Comparison of ENCODE assay signal across 8 cellular contexts in the genomic region with DNA sequence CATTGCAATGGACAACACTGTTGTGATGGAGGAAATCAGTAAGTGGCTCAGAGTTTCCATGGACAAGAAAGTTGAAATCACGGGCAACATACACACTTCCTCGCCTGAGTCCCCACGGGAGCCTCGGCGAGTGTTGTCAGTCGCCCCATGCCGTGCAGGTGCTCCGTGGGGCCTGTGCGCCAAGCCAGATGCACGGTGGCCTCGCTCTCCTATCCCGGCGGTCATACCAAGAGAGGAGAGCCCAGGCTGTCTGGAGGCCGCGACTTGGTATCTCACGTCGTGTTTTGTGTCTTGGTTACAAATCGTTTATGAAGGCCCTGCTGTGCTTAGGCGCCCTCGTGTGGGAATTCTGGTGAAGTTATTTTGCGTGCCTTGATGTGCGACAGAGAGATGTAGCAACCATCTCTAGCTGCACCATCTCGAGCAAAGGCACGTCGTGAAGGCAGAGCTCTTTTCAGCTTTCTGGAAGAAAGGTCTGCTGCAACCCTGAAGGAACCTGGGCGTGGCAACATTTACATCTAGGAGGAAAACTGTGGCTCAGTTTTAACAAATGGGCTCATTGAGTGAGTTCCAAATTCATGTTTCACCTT. TPM values are rescaled to one million over a fixed set of nuclear protein-coding genes. Genes with fewer than 3 reads are reported as not detected.
DNase-seq lines count a peak whose midpoint lies in the region; ATAC-seq, FAIRE-seq and TF ChIP-seq lines count a peak whose summit lies in the region.

No MANE protein-coding gene starts in this region.

- intact Hi-C loops in GM12878 (cut with micrococcal nuclease; ENCODE audit: unreplicated experiment): no loop called here

- SMC1A ChIA-PET in GM12878 (lab: Charles Lee; ENCODE audit: uncharacterized antibody, unreplicated experiment): interaction anchor here (1.1 to 2.2 kb wide), 5 partner anchors 12 to 441 kb away, joined by 3 to 6 read pairs (median 3); no protein-coding TSS in a partner anchor

- H3K4me3 ChIP-seq in HFF-Myc (replicated peaks; ENCODE audit: low read depth, low read length) (no peak overlapping the region), GM12878 (no peak overlapping the region)

- BruUV-seq in GM12878 (replicated peaks; lab: Mats Ljungman, UMichigan): no TSS peak

- no peak overlapping the region for H2AFZ ChIP-seq in GM12878 (ENCODE audit: control insufficient read depth, low read depth, low read length)

- no peaks in the 10 kb centered on the region for H3K9me3 ChIP-seq in GM12878 (replicated peaks; ENCODE audit: control insufficient read depth, insufficient read depth, low read length)

- TF ChIP-seq CTCF in HFF-Myc (IDR thresholded peaks at IDR 0.05; ENCODE audit: low read depth, low read length, missing control alignments) (peak; percentile 70), GM12878 (IDR thresholded peaks at IDR 0.05 in 2 of 3, conservative IDR thresholded peaks at IDR 0.05 in 1 of 3; ENCODE audit: control insufficient read depth in 2 of 3, extremely low read depth in 1 of 3, insufficient read depth in 1 of 3, low read depth in 3 of 3, low read length in 3 of 3) (peak; percentile 52 to 62 (median 55))

- RAD21 ChIA-PET in GM12878 (lab: Charles Lee; ENCODE audit: unreplicated experiment): interaction anchor here (0.7 to 1.7 kb wide), 3 partner anchors 219 to 581 kb away, joined by 3 to 5 read pairs (median 3); no protein-coding TSS in a partner anchor

- H3K4me2 ChIP-seq in GM12878 (ENCODE audit: control insufficient read depth, insufficient read depth): no peak overlapping the region

- H3K4me1 ChIP-seq in GM12878 (ENCODE audit: control insufficient read depth, insufficient read depth, low read length): no peaks in the 10 kb centered on the region

- ATAC-seq in GM12878: peak; percentile 74
- no peak for ATAC-seq in HG03460 (IDR thresholded peaks at IDR 0.05; ENCODE audit: unreplicated experiment)

- in situ Hi-C loops in GM12878 (cut with MboI): loop anchor here (10.0 kb wide), 1 partner anchor 804 kb away; no protein-coding TSS in a partner anchor

- no peak overlapping the region for H3K9ac ChIP-seq in GM12878 (ENCODE audit: control insufficient read depth, insufficient read depth, low read length)

- H3K36me3 ChIP-seq in GM12878 (ENCODE audit: control insufficient read depth in 2 of 2, insufficient read depth in 2 of 2, low read length in 1 of 2): peaks cover 12 to 32% of the 10 kb centered on the region in 2 experiments; a peak in 3 of 4 replicates

- no peak; the same call in 1 of the 2 replicates for TF ChIP-seq POLR2A in GM12878 (IDR thresholded peaks at IDR 0.05; ENCODE audit: low read depth, low read length)

- no peak for TF ChIP-seq EP300 in GM12878 (IDR thresholded peaks at IDR 0.05; ENCODE audit: borderline replicate concordance in 1 of 2, control insufficient read depth in 1 of 2, low read depth in 2 of 2, low read length in 2 of 2)

- CTCF ChIA-PET in GM12878 (lab: Yijun Ruan, JAX): interaction anchor here (0.7 to 2.1 kb wide), 8 partner anchors 11 to 440 kb away, joined by 3 to 7 read pairs (median 4); no protein-coding TSS in a partner anchor

- no peaks in the 10 kb centered on the region for H4K20me1 ChIP-seq in GM12878 (ENCODE audit: control insufficient read depth, insufficient read depth)

- FAIRE-seq in RCC 7860 (lab: Jason Lieb, UNC) (no peak), GM12878 (lab: Jason Lieb, UNC) (peak; percentile 88), GM19239 (lab: Jason Lieb, UNC) (no peak)

- 92% methylated on average over 26 of the region's 26 CpGs for WGBS in GM12878 (ENCODE audit: insufficient coverage, insufficient replicate concordance, low lambda C conversion rate, missing lambda C conversion rate)

- H3K27ac ChIP-seq in GM12878 (ENCODE audit: control insufficient read depth, insufficient read depth): no peak overlapping the region

- no peaks in the 10 kb centered on the region for H3K79me2 ChIP-seq in GM12878 (ENCODE audit: control insufficient read depth, insufficient read depth, low read length)

- H3K27me3 ChIP-seq in GM12878 (replicated peaks in 1 of 2; ENCODE audit: control insufficient read depth in 2 of 2, insufficient read depth in 2 of 2, low read length in 1 of 2): no peaks in the 10 kb centered on the region

- DNase-seq in CD1c-positive myeloid dendritic cell (ENCODE audit: extremely low spot score): peak; percentile 43
- peak; percentile 43 for DNase-seq in HFF-Myc (ENCODE audit: extremely low read depth, low read depth)
- peak; percentile 15 for DNase-seq in RCC 7860 (ENCODE audit: low spot score)
- no peak for DNase-seq in GM12878 (ENCODE audit: low read depth, low spot score)
- DNase-seq in iris pigment epithelial cell (ENCODE audit: low read depth): peak; percentile 81
- DNase-seq in stimulated activated CD4-positive, alpha-beta T cell treated with anti-CD3 and anti-CD28 coated beads, Interleukin-15, amount 100 ng/mL, for 24 hours: peak; percentile 53
- no peak for DNase-seq in GM19239 (ENCODE audit: insufficient read length, low spot score)

- POLR2A ChIA-PET in GM12878 (lab: Charles Lee): interaction anchor here (1.4 kb wide), 1 partner anchor 75 kb away, joined by 3 read pairs; the partner anchor contains the start of gene D2HGDH

- peak; percentile 70 for TF ChIP-seq RAD21 in GM12878 (IDR thresholded peaks at IDR 0.05; ENCODE audit: insufficient read depth, low read depth, low read length)

RNA-seq across cellular contexts. Expression of gene ATG4B, which starts 21.8 kb away (rescaled TPM):
- 143 and 171 TPM in 2 replicates for total RNA-seq in GM12878 (2013; cell fraction: nucleolus; rRNA removed)
- 59.6 and 76.2 TPM in 2 replicates for total RNA-seq in GM12878 (2014; rRNA removed)
- total RNA-seq in GM12878 (2014; rRNA removed; fragmentation: Illumina TruSeq; extraction: Trizol): 29.2 and 36.7 TPM in 2 replicates
- 61.0 and 69.2 TPM in 2 replicates for total RNA-seq in GM12878 (2021)
- 34.4 TPM for polyA plus RNA-seq in GM12878 (2011; ENCODE audit: low read depth)
- 45.8 and 84.1 TPM in 2 replicates for polyA plus RNA-seq in GM12878 (2011; rRNA removed)
- polyA plus RNA-seq in GM12878 (2011; cell fraction: cytosol; rRNA removed): 77.3 and 96.6 TPM in 2 replicates
- 512 and 516 TPM in 2 replicates for polyA plus RNA-seq in GM12878 (2011; cell fraction: nucleus; rRNA removed)
- polyA plus RNA-seq in GM12878 (2012): 52.9 and 59.3 TPM in 2 replicates
- polyA plus RNA-seq in GM12878 (2014; fragmentation: Illumina TruSeq; extraction: Trizol): 35.9 and 60.7 TPM in 2 replicates
- polyA plus RNA-seq in GM12878 (2014; fragmentation: Nextera tagmentation; extraction: Ambion mirVana): 1 to 10 TPM; 5.8 to 9.3 TPM
- 70.7 and 75.3 TPM in 2 replicates for polyA plus RNA-seq in GM12878 (2014; rRNA removed)
- polyA plus RNA-seq in GM12878 (2016; fragmentation: Nextera tagmentation; extraction: Ambion mirVana): 10 to 100 TPM; 73.2 to 76.1 TPM
- polyA minus RNA-seq in GM12878 (2011; rRNA and poly(A)+ RNA removed): 71.2 and 80.3 TPM in 2 replicates
- 28.2 and 28.9 TPM in 2 replicates for polyA minus RNA-seq in GM12878 (2011; cell fraction: cytosol; rRNA and poly(A)+ RNA removed)
- polyA minus RNA-seq in GM12878 (2011; cell fraction: nucleus; rRNA and poly(A)+ RNA removed): 68.9 and 96.3 TPM in 2 replicates

RNA-seq across cellular contexts. Expression of gene THAP4, which starts 22.3 kb away (rescaled TPM):
- 27.7 and 29.9 TPM in 2 replicates for total RNA-seq in GM12878 (2013; cell fraction: nucleolus; rRNA removed)
- total RNA-seq in GM12878 (2014; rRNA removed) (54.1 and 67.7 TPM in 2 replicates), GM12878 (2014; rRNA removed; fragmentation: Illumina TruSeq; extraction: Trizol) (33.4 and 40.5 TPM in 2 replicates), GM12878 (2021) (54.5 and 55.0 TPM in 2 replicates)
- polyA plus RNA-seq in GM12878 (2011; ENCODE audit: low read depth): 24.1 TPM
- polyA plus RNA-seq in GM12878 (2011; rRNA removed) (12.2 and 31.2 TPM in 2 replicates), GM12878 (2014; fragmentation: Illumina TruSeq; extraction: Trizol) (5.8 and 32.0 TPM in 2 replicates), GM12878 (2014; fragmentation: Nextera tagmentation; extraction: Ambion mirVana) (10 to 100 TPM; 12.9 to 22.7 TPM), GM12878 (2014; rRNA removed) (63.6 and 68.8 TPM in 2 replicates), GM12878 (2016; fragmentation: Nextera tagmentation; extraction: Ambion mirVana) (10 to 100 TPM; 48.5 to 49.3 TPM)
- 42.6 and 55.7 TPM in 2 replicates for polyA plus RNA-seq in GM12878 (2011; cell fraction: cytosol; rRNA removed)
- 29.3 and 37.3 TPM in 2 replicates for polyA plus RNA-seq in GM12878 (2011; cell fraction: nucleus; rRNA removed)
- 33.3 and 37.8 TPM in 2 replicates for polyA plus RNA-seq in GM12878 (2012)
- 32.8 and 41.6 TPM in 2 replicates for polyA minus RNA-seq in GM12878 (2011; rRNA and poly(A)+ RNA removed)
- polyA minus RNA-seq in GM12878 (2011; cell fraction: cytosol; rRNA and poly(A)+ RNA removed): 20.6 and 22.6 TPM in 2 replicates
- 8.9 and 17.8 TPM in 2 replicates for polyA minus RNA-seq in GM12878 (2011; cell fraction: nucleus; rRNA and poly(A)+ RNA removed)

RNA-seq across cellular contexts. Expression of gene DTYMK, which starts 27.4 kb away (rescaled TPM):
- total RNA-seq in GM12878 (2013; cell fraction: nucleolus; rRNA removed): 39.4 and 41.5 TPM in 2 replicates
- total RNA-seq in GM12878 (2014; rRNA removed) (75.7 and 80.5 TPM in 2 replicates), GM12878 (2014; rRNA removed; fragmentation: Illumina TruSeq; extraction: Trizol) (40.7 and 43.5 TPM in 2 replicates), GM12878 (2021) (80.5 and 82.4 TPM in 2 replicates)
- 17.2 TPM for polyA plus RNA-seq in GM12878 (2011; ENCODE audit: low read depth)
- polyA plus RNA-seq in GM12878 (2011; rRNA removed) (42.8 and 54.3 TPM in 2 replicates), GM12878 (2014; fragmentation: Illumina TruSeq; extraction: Trizol) (13.1 and 33.4 TPM in 2 replicates), GM12878 (2014; fragmentation: Nextera tagmentation; extraction: Ambion mirVana) (10 to 100 TPM in 1 of 2 experiments, 1 to 10 TPM in 1; 7.0 to 20.5 TPM), GM12878 (2014; rRNA removed) (64.4 and 72.1 TPM in 2 replicates), GM12878 (2016; fragmentation: Nextera tagmentation; extraction: Ambion mirVana) (100 to 1,000 TPM; 220 TPM)
- 74.4 and 85.1 TPM in 2 replicates for polyA plus RNA-seq in GM12878 (2011; cell fraction: cytosol; rRNA removed)
- 60.3 and 64.3 TPM in 2 replicates for polyA plus RNA-seq in GM12878 (2011; cell fraction: nucleus; rRNA removed)
- polyA plus RNA-seq in GM12878 (2012): 30.3 and 35.9 TPM in 2 replicates
- polyA minus RNA-seq in GM12878 (2011; rRNA and poly(A)+ RNA removed): 14.6 and 20.0 TPM in 2 replicates
- 12.0 and 17.3 TPM in 2 replicates for polyA minus RNA-seq in GM12878 (2011; cell fraction: cytosol; rRNA and poly(A)+ RNA removed)
- 10.8 and 17.8 TPM in 2 replicates for polyA minus RNA-seq in GM12878 (2011; cell fraction: nucleus; rRNA and poly(A)+ RNA removed)

RNA-seq across cellular contexts. Expression of gene ING5, which starts 42.6 kb away (rescaled TPM):
- 64.2 and 75.2 TPM in 2 replicates for total RNA-seq in GM12878 (2013; cell fraction: nucleolus; rRNA removed)
- total RNA-seq in GM12878 (2014; rRNA removed): 30.2 and 35.6 TPM in 2 replicates
- 29.5 and 29.8 TPM in 2 replicates for total RNA-seq in GM12878 (2014; rRNA removed; fragmentation: Illumina TruSeq; extraction: Trizol)
- total RNA-seq in GM12878 (2021): 27.2 and 34.6 TPM in 2 replicates
- polyA plus RNA-seq in GM12878 (2011; ENCODE audit: low read depth): 10.8 TPM
- 31.4 and 34.9 TPM in 2 replicates for polyA plus RNA-seq in GM12878 (2011; rRNA removed)
- 36.6 and 49.2 TPM in 2 replicates for polyA plus RNA-seq in GM12878 (2011; cell fraction: cytosol; rRNA removed)
- polyA plus RNA-seq in GM12878 (2011; cell fraction: nucleus; rRNA removed): 78.3 and 86.2 TPM in 2 replicates
- 20.3 and 30.8 TPM in 2 replicates for polyA plus RNA-seq in GM12878 (2012)
- 24.6 TPM in 2 replicates for polyA plus RNA-seq in GM12878 (2014; fragmentation: Illumina TruSeq; extraction: Trizol)
- polyA plus RNA-seq in GM12878 (2014; fragmentation: Nextera tagmentation; extraction: Ambion mirVana): 10 to 100 TPM in 1 of 2 experiments, 1 to 10 TPM in 1; 10.0 to 13.2 TPM
- polyA plus RNA-seq in GM12878 (2014; rRNA removed): 46.1 and 60.1 TPM in 2 replicates
- 10 to 100 TPM; 16.9 to 19.3 TPM for polyA plus RNA-seq in GM12878 (2016; fragmentation: Nextera tagmentation; extraction: Ambion mirVana)
- polyA minus RNA-seq in GM12878 (2011; rRNA and poly(A)+ RNA removed): 25.3 and 35.7 TPM in 2 replicates
- polyA minus RNA-seq in GM12878 (2011; cell fraction: cytosol; rRNA and poly(A)+ RNA removed): 9.9 and 14.3 TPM in 2 replicates
- 12.8 and 32.6 TPM in 2 replicates for polyA minus RNA-seq in GM12878 (2011; cell fraction: nucleus; rRNA and poly(A)+ RNA removed)

Comparison
In these comparisons a context has a peak if more than half of its experiments do, and no peak if none do; other contexts are left out.
1. DNase-seq: peak in CD1c-positive myeloid dendritic cell (single experiment), HFF-Myc (single experiment), RCC 7860 (single experiment), iris pigment epithelial cell (single experiment) and stimulated activated CD4-positive, alpha-beta T cell treated with anti-CD3 and anti-CD28 coated beads, Interleukin-15, amount 100 ng/mL, for 24 hours (single experiment); none in GM12878 (single experiment) and GM19239 (single experiment).